Comparison of ENCODE assay signal across 12 cellular contexts in the genomic region with DNA sequence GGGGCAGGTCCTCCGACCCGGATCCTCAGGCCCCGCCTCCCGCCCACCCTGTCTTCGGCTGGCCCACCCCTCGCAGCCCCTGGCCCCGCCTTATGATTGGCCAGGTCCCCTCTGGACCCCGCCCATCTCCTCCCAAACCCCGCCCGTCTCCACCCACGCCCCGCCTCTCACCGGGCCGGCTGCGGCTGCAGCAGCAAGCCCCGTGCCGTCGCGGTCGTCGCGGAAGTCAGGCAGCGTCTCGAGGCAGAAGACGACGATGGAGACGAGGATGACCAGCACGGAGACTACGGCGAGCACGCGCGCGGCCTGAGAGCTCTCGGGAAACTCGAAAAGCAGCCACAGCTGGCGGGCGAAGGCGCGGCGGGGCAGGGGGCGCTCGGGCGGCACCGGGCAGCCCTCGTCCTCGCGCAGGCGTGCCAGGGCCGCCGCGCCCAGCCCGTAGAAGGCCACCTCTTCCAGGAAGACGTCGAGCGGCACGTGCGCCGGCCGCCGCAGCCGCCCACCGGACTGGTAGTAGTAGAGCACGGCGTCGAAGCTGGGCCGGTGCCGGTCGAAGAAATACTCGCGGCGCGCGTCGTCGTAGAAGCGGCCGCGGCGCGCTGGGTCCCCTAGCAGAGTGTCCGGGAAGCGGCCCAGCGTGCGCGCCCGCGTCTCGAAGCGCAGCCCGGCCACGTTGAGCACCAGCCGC. TPM values are rescaled to one million over a fixed set of nuclear protein-coding genes. Genes with fewer than 3 reads are reported as not detected.
DNase-seq lines count a peak whose midpoint lies in the region; ATAC-seq and TF ChIP-seq lines count a peak whose summit lies in the region.
"Had no signal": no experiment of that assay in that cellular context is flagged by ENCODE, and none has a peak within 500 bp of the region (broad histone marks: within the 10 kb centered on the region; RNA-seq: fewer than 3 reads in every experiment).

No MANE protein-coding gene starts in this region.

- CTCF ChIA-PET in Caco-2 (lab: Charles Lee) = interaction anchor here (0.6 to 1.0 kb wide), 4 partner anchors 78 to 1497 kb away, joined by 3 to 4 read pairs (median 3); a partner anchor contains a TSS

- POLR2A ChIA-PET in Caco-2 (lab: Charles Lee) = no interaction called here

- H3K36me3 Mint-ChIP-seq in Caco-2 (ENCODE audit: insufficient read depth, unreplicated experiment) = peaks cover 19% of the 10 kb centered on the region
- peaks cover 2% of the 10 kb centered on the region for H3K36me3 Mint-ChIP-seq in activated T-cell treated with anti-CD3 and anti-CD28 coated beads, Interleukin-2, amount 50 U/mL, for 4 hours (ENCODE audit: insufficient read depth)

- H4K20me1 ChIP-seq in Karpas-422 (ENCODE audit: insufficient read depth, low read depth, low read length) = no peaks in the 10 kb centered on the region

- H3K9me2 ChIP-seq in Karpas-422 (replicated peaks; ENCODE audit: insufficient read depth, low read length) = 0 out of 2 replicates have a peak, but pooled peaks cover 5% of the 10 kb centered on the region

- H3K27me3 ChIP-seq in Caco-2 (replicated peaks; ENCODE audit: control insufficient read depth, insufficient read depth, low read length) = no peaks in the 10 kb centered on the region
- peaks cover 59% of the 10 kb centered on the region for H3K27me3 ChIP-seq in H7 (ENCODE audit: control insufficient read depth, insufficient read depth, low read length)
- no peaks in the 10 kb centered on the region for H3K27me3 ChIP-seq in Karpas-422 (ENCODE audit: low read length)

- intact Hi-C loops in Caco-2 (cut with micrococcal nuclease; ENCODE audit: unreplicated experiment) = loop anchor here (5.0 kb wide), 2 partner anchors 80 to 285 kb away; a partner anchor contains a TSS
- intact Hi-C loops in mucosa of descending colon (cut with DNase I, micrococcal nuclease) = no loop called here

- H3K4me1 ChIP-seq in Caco-2 (peaks cover 17% of the 10 kb centered on the region), mucosa of descending colon (ENCODE audit: low read depth) (no peaks in the 10 kb centered on the region), Karpas-422 (ENCODE audit: low read length) (no peaks in the 10 kb centered on the region)

- no peaks in the 10 kb centered on the region for H3K9me3 ChIP-seq in Caco-2
- no peaks in the 10 kb centered on the region for H3K9me3 ChIP-seq in mucosa of descending colon
- no peaks in the 10 kb centered on the region for H3K9me3 ChIP-seq in Karpas-422 (ENCODE audit: low read length)

- H3K4me3 ChIP-seq in Caco-2 (ENCODE audit: low read depth, low read length) (peak overlapping the region; percentile 55), H7 (ENCODE audit: insufficient read depth, low read depth, low read length) (peak overlapping the region; percentile 22), mucosa of descending colon (no peak overlapping the region), Karpas-422 (ENCODE audit: low read length) (no peak overlapping the region)

- H3K9ac ChIP-seq in Karpas-422 (ENCODE audit: low read length) = no peak overlapping the region

- H3K27ac ChIP-seq in Karpas-422 (ENCODE audit: low read length) = no peak overlapping the region

- no peak for TF ChIP-seq CTCF in Caco-2 (IDR thresholded peaks at IDR 0.05; ENCODE audit: insufficient read depth in 1 of 2, low read depth in 1 of 2, low read length in 1 of 2, severe bottlenecking in 1 of 2, unreplicated experiment in 1 of 2)
- no peak for TF ChIP-seq CTCF in mucosa of descending colon (IDR thresholded peaks at IDR 0.05)

- H3K27me3 Mint-ChIP-seq in Caco-2 (ENCODE audit: insufficient read depth, unreplicated experiment) = no peaks in the 10 kb centered on the region
- H3K27me3 Mint-ChIP-seq in activated T-cell treated with anti-CD3 and anti-CD28 coated beads, Interleukin-2, amount 50 U/mL, for 4 hours (ENCODE audit: low read depth) = peaks cover 78% of the 10 kb centered on the region

- H3K27ac Mint-ChIP-seq in Caco-2 (ENCODE audit: unreplicated experiment) = peak overlapping the region; percentile 83

- H3K4me3 Mint-ChIP-seq in Caco-2 (ENCODE audit: unreplicated experiment) = peak overlapping the region; percentile 78
- H3K4me3 Mint-ChIP-seq in activated T-cell treated with anti-CD3 and anti-CD28 coated beads, Interleukin-2, amount 50 U/mL, for 4 hours = no peak overlapping the region

- H3K79me2 ChIP-seq in Karpas-422 (ENCODE audit: low read length) = no peaks in the 10 kb centered on the region

- H3K9me3 Mint-ChIP-seq in Caco-2 (ENCODE audit: unreplicated experiment) = peaks cover 22% of the 10 kb centered on the region
- H3K9me3 Mint-ChIP-seq in activated T-cell treated with anti-CD3 and anti-CD28 coated beads, Interleukin-2, amount 50 U/mL, for 4 hours = no peaks in the 10 kb centered on the region

- ATAC-seq in activated T-cell treated with anti-CD3 and anti-CD28 coated beads, Interleukin-2, amount 50 U/mL, for 4 hours = no peak
- ATAC-seq in mucosa of descending colon (peak; percentile 46), GM18907 (IDR thresholded peaks at IDR 0.05; ENCODE audit: unreplicated experiment) (no peak), HG02571 (IDR thresholded peaks at IDR 0.05; ENCODE audit: unreplicated experiment) (no peak)

- H3K4me2 ChIP-seq in Karpas-422 (ENCODE audit: low read depth, low read length, poor library complexity, severe bottlenecking) = no peak overlapping the region

- H3K36me3 ChIP-seq in Caco-2 (ENCODE audit: control insufficient read depth, insufficient read depth, low read length) (no peaks in the 10 kb centered on the region), H7 (replicated peaks; ENCODE audit: control insufficient read depth, insufficient read depth, low read length) (no peaks in the 10 kb centered on the region), mucosa of descending colon (ENCODE audit: low read depth) (no peaks in the 10 kb centered on the region), Karpas-422 (ENCODE audit: insufficient read depth, low read length) (no peaks in the 10 kb centered on the region)

- peak; percentile 88 to 92 for DNase-seq in Caco-2
- DNase-seq in H7 = peak; percentile 98
- peak; percentile 35 for DNase-seq in activated T-cell treated with anti-CD3 and anti-CD28 coated beads, Interleukin-2, amount 50 U/mL, for 4 hours
- peak in 1 of 3 donors; percentile 51 for DNase-seq in mucosa of descending colon
- DNase-seq in Karpas-422 = no peak
- DNase-seq in NOMO-1 treated with dmso at 0.1 percent for 144 hours (lab: John Stamatoyannopoulos, UW; ENCODE audit: unreplicated experiment) = no peak
- DNase-seq: GDM1, HCEC 1CT, NCI-H2029 had no signal

- BruUV-seq in Caco-2 (replicated peaks; lab: Mats Ljungman, UMichigan) = no TSS peak

- no peak overlapping the region for H2AFZ ChIP-seq in Karpas-422 (ENCODE audit: low read length)

- peaks cover 25% of the 10 kb centered on the region for H3K4me1 Mint-ChIP-seq in Caco-2 (ENCODE audit: low read depth, unreplicated experiment)
- H3K4me1 Mint-ChIP-seq in activated T-cell treated with anti-CD3 and anti-CD28 coated beads, Interleukin-2, amount 50 U/mL, for 4 hours (ENCODE audit: low read depth) = peaks cover 11% of the 10 kb centered on the region

RNA-seq across cellular contexts. Expression of a gene that starts 0.5 kb away (rescaled TPM):
- total RNA-seq in Caco-2 (2022) = 1.1 and 1.2 TPM in 2 replicates
- total RNA-seq in H7 (2014; rRNA removed; shearing (Covaris generic)) = not detected in 2 replicates
- total RNA-seq in activated T-cell treated with anti-CD3 and anti-CD28 coated beads, Interleukin-2, amount 50 U/mL, for 4 hours = not detected
- total RNA-seq in mucosa of descending colon = not detected
- not detected in 2 replicates for total RNA-seq in Karpas-422 (2014; rRNA removed; shearing (Covaris generic); ENCODE audit: low replicate concordance)
- total RNA-seq: mesenteric fat pad had no signal

RNA-seq across cellular contexts. Expression of a gene that starts 7.4 kb away (rescaled TPM):
- total RNA-seq in Caco-2 (2022) = 9.1 and 10.2 TPM in 2 replicates
- total RNA-seq in H7 (2014; rRNA removed; shearing (Covaris generic)) = 0.81 and 1.2 TPM in 2 replicates
- not detected for total RNA-seq in activated T-cell treated with anti-CD3 and anti-CD28 coated beads, Interleukin-2, amount 50 U/mL, for 4 hours
- not detected for total RNA-seq in mucosa of descending colon
- not detected in 2 replicates for total RNA-seq in Karpas-422 (2014; rRNA removed; shearing (Covaris generic); ENCODE audit: low replicate concordance)
- total RNA-seq: mesenteric fat pad had no signal

RNA-seq across cellular contexts. Expression of a gene that starts 13.2 kb away (rescaled TPM):
- total RNA-seq in Caco-2 (2022) (251 and 259 TPM in 2 replicates), mucosa of descending colon (100 to 1,000 TPM; 136 to 257 (median 200) TPM)
- 338 and 397 TPM in 2 replicates for total RNA-seq in H7 (2014; rRNA removed; shearing (Covaris generic))
- 100 to 1,000 TPM; 278 to 294 (median 283) TPM for total RNA-seq in activated T-cell treated with anti-CD3 and anti-CD28 coated beads, Interleukin-2, amount 50 U/mL, for 4 hours
- total RNA-seq in Karpas-422 (2014; rRNA removed; shearing (Covaris generic); ENCODE audit: low replicate concordance) = 420 and 646 TPM in 2 replicates

RNA-seq across cellular contexts. Expression of a gene that starts 14.5 kb away (rescaled TPM):
- total RNA-seq in Caco-2 (2022) = 2.2 and 3.0 TPM in 2 replicates
- total RNA-seq in H7 (2014; rRNA removed; shearing (Covaris generic)) = not detected in 2 replicates
- not detected for total RNA-seq in activated T-cell treated with anti-CD3 and anti-CD28 coated beads, Interleukin-2, amount 50 U/mL, for 4 hours
- not detected for total RNA-seq in mucosa of descending colon
- total RNA-seq in Karpas-422 (2014; rRNA removed; shearing (Covaris generic); ENCODE audit: low replicate concordance) = not detected in 2 replicates
- total RNA-seq: mesenteric fat pad had no signal

RNA-seq across cellular contexts. Expression of a gene that starts 23.1 kb away (rescaled TPM):
- total RNA-seq in Caco-2 (2022) = not detected in 2 replicates
- not detected in 2 replicates for total RNA-seq in H7 (2014; rRNA removed; shearing (Covaris generic))
- not detected for total RNA-seq in activated T-cell treated with anti-CD3 and anti-CD28 coated beads, Interleukin-2, amount 50 U/mL, for 4 hours
- not detected for total RNA-seq in mucosa of descending colon
- total RNA-seq in Karpas-422 (2014; rRNA removed; shearing (Covaris generic); ENCODE audit: low replicate concordance) = not detected in 2 replicates
- total RNA-seq: mesenteric fat pad had no signal

Comparison
In these comparisons a context has a peak if more than half of its experiments do, and no peak if none do; other contexts are left out.
1. DNase-seq: peak in Caco-2 (2 of 2), H7 (single experiment) and activated T-cell treated with anti-CD3 and anti-CD28 coated beads, Interleukin-2, amount 50 U/mL, for 4 hours (single experiment); none in Karpas-422 (single experiment) and NOMO-1 treated with dmso at 0.1 percent for 144 hours (single experiment).
2. H3K4me3 ChIP-seq: peak in Caco-2 (single experiment) and H7 (single experiment); none in mucosa of descending colon (single experiment) and Karpas-422 (single experiment).